26 cellular contexts compared by ENCODE assay signal in genomic region chr14:25011095-25011494, GRCh38. TPM values are rescaled to one million over a fixed set of nuclear protein-coding genes. Genes with fewer than 3 reads are reported as not detected.
"Had no signal": no experiment of that assay in that cellular context is flagged by ENCODE, and none has a peak within 500 bp of the region (broad histone marks: within the 10 kb centered on the region; RNA-seq: fewer than 3 reads in every experiment).

No MANE protein-coding gene starts in this region.

- DNase-seq: activated B cell treated with CpG ODN at 0.5 μM for 24 hours; activated CD4-positive, alpha-beta T cell treated with anti-CD3 and anti-CD28 coated beads, Interleukin-2, amount 50 U/mL, for 1 hour; activated CD8-positive, alpha-beta memory T cell treated with anti-CD3 and anti-CD28 coated beads, Interleukin-2, amount 10 ng/mL, durations not matched to agents 7 days and 5 days; activated CD8-positive, alpha-beta T cell treated with anti-CD3 and anti-CD28 coated beads, Interleukin-2, amount 10 ng/mL, durations not matched to agents 7 days and 5 days; activated naive CD4-positive, alpha-beta T cell; activated T-cell treated with anti-CD3 and anti-CD28 coated beads for 4 hours; activated T-cell treated with anti-CD3 and anti-CD28 coated beads, Interleukin-2, amount 50 U/mL, for 72 hours; dermis blood vessel endothelial cell; effector CD4-positive, alpha-beta T cell; esophagus squamous epithelium; gastrocnemius medialis; glutamatergic neuron; islet precursor cell; left lung; nephron progenitor cell; pancreas; stimulated activated CD4-positive, alpha-beta T cell treated with anti-CD3 and anti-CD28 coated beads, Interleukin-15, amount 100 ng/mL, for 24 hours; stimulated activated CD4-positive, alpha-beta T cell treated with anti-CD3 and anti-CD28 coated beads, Interleukin-2, amount 100 ng/mL, for 24 hours; stimulated activated naive B cell treated with anti-CD40 and anti-IgM and Interleukin-4, amounts not matched to agents 10 μg/mL and 1 μg/mL and 100 μg/mL, for 72 hours; T-helper 1 cell had no signal

- FAIRE-seq: colon, pancreas had no signal

- H3K4me3 ChIP-seq: esophagus squamous epithelium, gastrocnemius medialis, pancreas, prostate gland, suprapubic skin, tibial nerve had no signal

- H3K27me3 ChIP-seq: esophagus squamous epithelium, gastrocnemius medialis, left lung, pancreas, suprapubic skin, tibial nerve had no signal

- H3K27ac ChIP-seq: epithelial cell of prostate, esophagus squamous epithelium, gastrocnemius medialis, prostate gland, suprapubic skin, tibial nerve had no signal

- H3K9me3 ChIP-seq: esophagus squamous epithelium, gastrocnemius medialis, left lung, pancreas, prostate gland, suprapubic skin, tibial nerve had no signal

- ATAC-seq: activated CD8-positive, alpha-beta memory T cell treated with anti-CD3 and anti-CD28 coated beads, Interleukin-2, amount 10 ng/mL, durations not matched to agents 7 days and 5 days; activated CD8-positive, alpha-beta T cell treated with anti-CD3 and anti-CD28 coated beads, Interleukin-2, amount 10 ng/mL, durations not matched to agents 7 days and 5 days; activated naive CD4-positive, alpha-beta T cell treated with anti-CD3 and anti-CD28 coated beads, Interleukin-2, amount 50 U/mL, for 72 hours; activated T-cell treated with anti-CD3 and anti-CD28 coated beads, Interleukin-2, amount 50 U/mL, for 72 hours; gastrocnemius medialis; pancreas; stimulated activated naive B cell treated with anti-CD40 and anti-IgM and Interleukin-4, amounts not matched to agents 10 μg/mL and 1 μg/mL and 100 μg/mL, for 72 hours had no signal

- H3K36me3 ChIP-seq: esophagus squamous epithelium, gastrocnemius medialis, left lung, pancreas, prostate gland, suprapubic skin, tibial nerve had no signal

- H3K4me1 ChIP-seq: prostate gland, tibial nerve had no signal

RNA-seq across cellular contexts. Expression of gene STXBP6, which starts 38.9 kb away (rescaled TPM):
- total RNA-seq: activated CD8-positive, alpha-beta memory T cell treated with anti-CD3 and anti-CD28 coated beads, Interleukin-2, amount 10 ng/mL, durations not matched to agents 7 days and 5 days; activated CD8-positive, alpha-beta T cell treated with anti-CD3 and anti-CD28 coated beads, Interleukin-2, amount 10 ng/mL, durations not matched to agents 7 days and 5 days; activated T-cell treated with anti-CD3 and anti-CD28 coated beads, Interleukin-2, amount 50 U/mL, for 72 hours had no signal
